29 cellular contexts compared by ENCODE assay signal in the genomic region with DNA sequence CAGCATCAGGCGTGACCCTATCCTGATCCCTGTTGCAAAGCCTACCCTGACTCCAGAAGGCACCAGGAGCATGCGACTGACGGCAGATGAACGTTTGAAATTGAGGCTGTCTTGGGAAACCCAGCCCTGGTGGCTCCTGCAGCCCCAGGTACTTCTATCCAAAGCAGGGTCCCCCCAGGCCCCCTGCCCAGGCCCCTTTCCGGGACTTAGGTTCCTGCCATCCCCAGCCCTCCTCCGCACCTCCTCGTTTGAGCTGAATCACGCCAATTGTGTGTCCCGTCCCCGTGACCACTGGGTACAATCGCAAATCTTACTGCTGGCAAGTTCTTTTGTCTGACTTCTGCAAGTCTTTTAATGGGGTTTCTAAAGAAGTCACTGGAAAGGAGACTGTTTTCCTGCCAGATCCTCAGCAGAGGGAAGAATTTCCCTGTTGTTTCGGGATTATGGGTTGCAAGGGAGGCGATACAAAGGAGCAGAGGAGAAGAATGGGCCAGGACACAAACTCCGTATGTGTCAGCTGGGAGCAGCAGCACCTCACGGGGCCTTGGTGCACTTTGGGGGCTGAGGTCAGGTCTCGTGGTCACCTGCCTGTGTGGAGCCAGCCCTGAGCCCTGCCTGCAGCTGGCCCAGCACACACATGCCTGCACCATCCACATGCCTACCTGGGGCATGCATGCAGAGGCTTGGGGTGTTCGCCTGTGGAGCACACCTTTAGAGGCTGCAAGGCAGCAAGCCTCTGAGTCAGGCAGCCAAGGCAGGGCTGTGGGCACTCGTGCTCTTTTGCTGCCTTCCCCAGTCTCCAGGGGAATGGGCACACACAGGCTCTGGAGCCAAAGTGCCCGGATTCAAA.
DNase-seq lines count a peak whose midpoint lies in the region; TF ChIP-seq lines count a peak whose summit lies in the region.
"Had no signal": no experiment of that assay in that cellular context is flagged by ENCODE, and none has a peak within 500 bp of the region (broad histone marks: within the 10 kb centered on the region; RNA-seq: fewer than 3 reads in every experiment).

No MANE protein-coding gene starts in this region.

- H3K27me3 ChIP-seq in HAP-1 (ENCODE audit: low read depth), result no peaks in the 10 kb centered on the region
- H3K27me3 ChIP-seq: BLaER1, body of pancreas, uterus had no signal

- TF ChIP-seq CTCF in GM10248 (IDR thresholded peaks at IDR 0.05; ENCODE audit: control extremely low read depth, extremely low read depth, low read depth, missing control alignments), result no peak

- DNase-seq in HAP-1 (ENCODE audit: low spot score in 2 of 2), result peak; percentile 59 to 67
- peak; percentile 27 for DNase-seq in left kidney (ENCODE audit: low read depth, low spot score)
- DNase-seq in pons (ENCODE audit: low spot score), result peak; percentile 34
- DNase-seq in NCI-H1092 (lab: John Stamatoyannopoulos, UW), result no peak
- DNase-seq in kidney glomerular epithelial cell (lab: John Stamatoyannopoulos, UW), result no peak
- DNase-seq in GM10248 (ENCODE audit: extremely low spot score), result no peak
- no peak for DNase-seq in activated CD8-positive, alpha-beta memory T cell treated with anti-CD3 and anti-CD28 coated beads, Interleukin-2, amount 50 U/mL, for 48 hours
- DNase-seq: ACHN; activated CD4-positive, alpha-beta T cell treated with anti-CD3 and anti-CD28 coated beads, Interleukin-2, amount 50 U/mL, for 48 hours; activated CD4-positive, CD25-positive, alpha-beta regulatory T cell; activated naive CD8-positive, alpha-beta T cell treated with anti-CD3 and anti-CD28 coated beads, Interleukin-2, amount 50 U/mL, for 24 hours; COR-L47; DMS79; glutamatergic neuron; GOT3; KG1; left colon; MM.1S; mucosa of descending colon; NCI-H146; NCI-H510A; PC-9; SIG-M5; stimulated activated CD4-positive, alpha-beta T cell treated with anti-CD3 and anti-CD28 coated beads, Interleukin-15, amount 100 ng/mL, for 24 hours; uterus had no signal

- H3K4me3 ChIP-seq in HAP-1, result no peak overlapping the region
- H3K4me3 ChIP-seq: BLaER1, body of pancreas, mucosa of descending colon, PC-9, prostate gland, uterus had no signal

- no peaks in the 10 kb centered on the region for H3K36me3 ChIP-seq in HAP-1 (replicated peaks)
- H3K36me3 ChIP-seq: BLaER1, prostate gland, uterus had no signal

- no peaks in the 10 kb centered on the region for H3K9me3 ChIP-seq in HAP-1
- H3K9me3 ChIP-seq: body of pancreas, mucosa of descending colon, prostate gland, uterus had no signal

- peak overlapping the region; percentile 77 for H3K27ac ChIP-seq in cingulate gyrus (ENCODE audit: low read depth, low read length)
- H3K27ac ChIP-seq: BLaER1, body of pancreas, PC-9, prostate gland, uterus had no signal

- peaks cover 14% of the 10 kb centered on the region for H3K4me1 ChIP-seq in HAP-1
- H3K4me1 ChIP-seq: body of pancreas, prostate gland, uterus had no signal

- in situ Hi-C loops in HAP-1 (cut with MboI; ENCODE audit: low sequenced_read_pairs), result no loop called here

- CTCF ChIA-PET in GM10248 (lab: Yijun Ruan, JAX), result interaction anchor here (0.9 to 14.3 kb wide), 11 partner anchors 8 to 73 kb away, joined by 3 to 238 read pairs (median 9); no protein-coding TSS in a partner anchor

- POLR2A ChIA-PET in GM10248 (lab: Yijun Ruan, JAX), result no interaction called here

Comparison
In these comparisons a context has a peak if more than half of its experiments do, and no peak if none do; other contexts are left out.
1. DNase-seq: peak in HAP-1 (2 of 2), left kidney (single experiment) and pons (single experiment); none in NCI-H1092 (single experiment), kidney glomerular epithelial cell (single experiment), GM10248 (single experiment) and activated CD8-positive, alpha-beta memory T cell treated with anti-CD3 and anti-CD28 coated beads, Interleukin-2, amount 50 U/mL, for 48 hours (single experiment).